In the genomic region with DNA sequence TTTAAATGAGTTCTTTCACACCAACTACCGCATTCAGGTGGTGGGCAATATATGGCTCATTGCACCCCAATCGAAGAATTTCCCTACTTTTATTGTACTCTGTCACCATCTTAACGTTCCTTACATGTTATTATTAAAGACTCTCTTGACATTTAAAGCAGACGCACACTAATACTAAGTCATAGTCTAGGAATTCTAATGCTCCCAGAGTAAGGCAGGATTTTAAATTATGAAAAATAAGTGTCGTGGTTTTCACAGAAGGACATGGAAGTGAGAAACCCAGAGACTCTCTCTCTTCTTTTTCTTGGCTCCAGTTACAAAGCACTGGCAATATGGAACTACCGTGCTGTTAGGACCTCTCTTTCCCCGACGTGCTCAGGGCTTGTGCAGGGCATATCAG, we compare ENCODE assay signal across 1 cellular context.
TF ChIP-seq lines count a peak whose summit lies in the region.

No MANE protein-coding gene starts in this region.

TF ChIP-seq in SK-N-SH treated with all-trans-retinoic acid at 6 μM for 48 hours, 23 proteins besides CTCF, POLR2A, EP300 and RAD21 (continued from another document):
- TF ChIP-seq, protein P1, sequence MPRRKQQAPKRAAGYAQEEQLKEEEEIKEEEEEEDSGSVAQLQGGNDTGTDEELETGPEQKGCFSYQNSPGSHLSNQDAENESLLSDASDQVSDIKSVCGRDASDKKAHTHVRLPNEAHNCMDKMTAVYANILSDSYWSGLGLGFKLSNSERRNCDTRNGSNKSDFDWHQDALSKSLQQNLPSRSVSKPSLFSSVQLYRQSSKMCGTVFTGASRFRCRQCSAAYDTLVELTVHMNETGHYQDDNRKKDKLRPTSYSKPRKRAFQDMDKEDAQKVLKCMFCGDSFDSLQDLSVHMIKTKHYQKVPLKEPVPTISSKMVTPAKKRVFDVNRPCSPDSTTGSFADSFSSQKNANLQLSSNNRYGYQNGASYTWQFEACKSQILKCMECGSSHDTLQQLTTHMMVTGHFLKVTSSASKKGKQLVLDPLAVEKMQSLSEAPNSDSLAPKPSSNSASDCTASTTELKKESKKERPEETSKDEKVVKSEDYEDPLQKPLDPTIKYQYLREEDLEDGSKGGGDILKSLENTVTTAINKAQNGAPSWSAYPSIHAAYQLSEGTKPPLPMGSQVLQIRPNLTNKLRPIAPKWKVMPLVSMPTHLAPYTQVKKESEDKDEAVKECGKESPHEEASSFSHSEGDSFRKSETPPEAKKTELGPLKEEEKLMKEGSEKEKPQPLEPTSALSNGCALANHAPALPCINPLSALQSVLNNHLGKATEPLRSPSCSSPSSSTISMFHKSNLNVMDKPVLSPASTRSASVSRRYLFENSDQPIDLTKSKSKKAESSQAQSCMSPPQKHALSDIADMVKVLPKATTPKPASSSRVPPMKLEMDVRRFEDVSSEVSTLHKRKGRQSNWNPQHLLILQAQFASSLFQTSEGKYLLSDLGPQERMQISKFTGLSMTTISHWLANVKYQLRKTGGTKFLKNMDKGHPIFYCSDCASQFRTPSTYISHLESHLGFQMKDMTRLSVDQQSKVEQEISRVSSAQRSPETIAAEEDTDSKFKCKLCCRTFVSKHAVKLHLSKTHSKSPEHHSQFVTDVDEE (CRISPR knock-in tag; IDR thresholded peaks at IDR 0.05), result no peak
